ENCODE assay signal across 1 cellular context in the genomic region with DNA sequence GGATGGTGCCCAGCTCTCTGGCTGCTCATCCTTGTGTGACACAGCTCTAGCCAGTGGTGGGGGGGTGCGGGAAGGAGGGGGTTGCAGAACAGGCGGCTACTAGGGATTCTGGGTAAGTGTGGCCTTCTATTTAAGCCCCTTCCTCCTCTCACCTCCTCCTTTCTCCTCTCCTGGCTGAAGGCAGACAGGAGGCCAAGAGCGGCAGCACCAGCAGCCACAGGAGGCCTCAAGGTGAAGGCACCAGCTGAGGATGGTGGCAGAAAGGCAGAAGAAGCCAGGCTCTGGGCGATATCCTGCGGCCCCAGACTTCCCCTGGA.
TF ChIP-seq lines count a peak whose summit lies in the region.

No MANE protein-coding gene starts in this region.

TF ChIP-seq in HepG2, 621 proteins besides CTCF, POLR2A, EP300 and RAD21 (continued from another document):
- TF ChIP-seq FUBP1 (CRISPR knock-in tag; IDR thresholded peaks at IDR 0.05; ENCODE audit: borderline replicate concordance) (no peak), KDM1A (CRISPR knock-in tag; IDR thresholded peaks at IDR 0.05) (no peak), U2AF2 (IDR thresholded peaks at IDR 0.05; ENCODE audit: low read depth, low read length) (no peak)
TF ChIP-seq in HepG2: peak in this region for 0.
